In genomic region chr12:57613427-57614109, GRCh38 we compare ENCODE assay signal across 22 cellular contexts. TPM values are rescaled to one million over a fixed set of nuclear protein-coding genes. Genes with fewer than 3 reads are reported as not detected.
DNase-seq lines count a peak whose midpoint lies in the region; ATAC-seq, FAIRE-seq and TF ChIP-seq lines count a peak whose summit lies in the region.
"Had no signal": no experiment of that assay in that cellular context is flagged by ENCODE, and none has a peak within 500 bp of the region (broad histone marks: within the 10 kb centered on the region; RNA-seq: fewer than 3 reads in every experiment).

No MANE protein-coding gene starts in this region.

- H4K20me1 ChIP-seq in osteoblast (ENCODE audit: insufficient read depth, low read length) = no peaks in the 10 kb centered on the region

- no peaks in the 10 kb centered on the region for H3K9me3 Mint-ChIP-seq in WTC11
- no peaks in the 10 kb centered on the region for H3K9me3 Mint-ChIP-seq in activated CD8-positive, alpha-beta memory T cell treated with anti-CD3 and anti-CD28 coated beads, Interleukin-2, amount 10 ng/mL, durations not matched to agents 7 days and 5 days (ENCODE audit: low read depth)
- H3K9me3 Mint-ChIP-seq: activated naive CD4-positive, alpha-beta T cell treated with anti-CD3 and anti-CD28 coated beads, Interleukin-2, amount 10 ng/mL, durations not matched to agents 7 days and 5 days; activated T-cell treated with anti-CD3 and anti-CD28 coated beads, Interleukin-2, amount 50 U/mL, for 72 hours; brain; nephron had no signal

- no peak for TF ChIP-seq CTCF in WTC11 (IDR thresholded peaks at IDR 0.05)
- no peak for TF ChIP-seq CTCF in osteoblast (IDR thresholded peaks at IDR 0.05; ENCODE audit: extremely low read depth, low read depth, low read length)
- TF ChIP-seq CTCF in kidney (IDR thresholded peaks at IDR 0.05; ENCODE audit: borderline replicate concordance, extremely low read depth, insufficient read depth) = no peak

- H2AFZ ChIP-seq in osteoblast (ENCODE audit: low read length) = no peak overlapping the region

- H3K4me1 Mint-ChIP-seq in WTC11 = peaks cover 33% of the 10 kb centered on the region
- H3K4me1 Mint-ChIP-seq in activated CD8-positive, alpha-beta memory T cell treated with anti-CD3 and anti-CD28 coated beads, Interleukin-2, amount 10 ng/mL, durations not matched to agents 7 days and 5 days = peaks cover 11% of the 10 kb centered on the region

- H3K4me3 ChIP-seq in HUES64 (ENCODE audit: low read length) (peak overlapping the region; percentile 18; the same call in 1 of the 2 replicates), osteoblast (ENCODE audit: insufficient read depth, low read length) (no peak overlapping the region), kidney (ENCODE audit: low read length in 2 of 2) (no peak overlapping the region)
- H3K4me3 ChIP-seq: pancreas had no signal

- H3K4me2 ChIP-seq in osteoblast (ENCODE audit: insufficient read depth, low read length) = no peak overlapping the region

- CTCF ChIA-PET in WTC11 (lab: Charles Lee) = interaction anchor here (0.6 to 5.1 kb wide), 15 partner anchors 14 to 399 kb away, joined by 3 to 38 read pairs (median 5); partner anchors contain the start of genes B4GALNT1, DCTN2, OS9 and PIP4K2C
- CTCF ChIA-PET in activated CD8-positive, alpha-beta memory T cell treated with anti-CD3 and anti-CD28 coated beads, Interleukin-2, amount 10 ng/mL, durations not matched to agents 7 days and 5 days (lab: Charles Lee) = interaction anchor here (1.0 to 10.7 kb wide), 5 partner anchors 10 to 31 kb away, joined by 3 to 148 read pairs (median 4); partner anchors contain the start of genes B4GALNT1 and PIP4K2C

- H3K36me3 ChIP-seq in HUES64 (ENCODE audit: insufficient read depth, low read length) (peaks cover 17% of the 10 kb centered on the region; the same call in 1 of the 2 replicates), osteoblast (ENCODE audit: insufficient read depth, low read length) (peaks cover 7% of the 10 kb centered on the region), kidney (ENCODE audit: control insufficient read depth in 1 of 2, insufficient read depth in 2 of 2, low read length in 2 of 2) (no peaks in the 10 kb centered on the region)
- H3K36me3 ChIP-seq: pancreas had no signal

- ATAC-seq in WTC11 = no peak
- no peak for ATAC-seq in activated CD8-positive, alpha-beta memory T cell treated with anti-CD3 and anti-CD28 coated beads, Interleukin-2, amount 10 ng/mL, durations not matched to agents 7 days and 5 days
- ATAC-seq: activated T-cell treated with anti-CD3 and anti-CD28 coated beads, Interleukin-2, amount 50 U/mL, for 72 hours; pancreas; right cardiac atrium had no signal

- H3K4me1 ChIP-seq in HUES64 (ENCODE audit: insufficient read depth, low read length) = peaks cover 16% of the 10 kb centered on the region
- peaks cover 17% of the 10 kb centered on the region for H3K4me1 ChIP-seq in osteoblast (ENCODE audit: insufficient read depth, low read length)
- H3K4me1 ChIP-seq in kidney (ENCODE audit: control insufficient read depth in 1 of 2, insufficient read depth in 1 of 2, low read depth in 1 of 2, low read length in 2 of 2) = peaks cover 0 to 2% of the 10 kb centered on the region in 2 donors
- H3K4me1 ChIP-seq: Caco-2, pancreas had no signal

- H3K9me3 ChIP-seq in HUES64 (ENCODE audit: insufficient read depth, low read depth, low read length) (no peaks in the 10 kb centered on the region), osteoblast (ENCODE audit: low read depth, low read length) (no peaks in the 10 kb centered on the region), kidney (ENCODE audit: control insufficient read depth in 1 of 2, low read length in 2 of 2) (no peaks in the 10 kb centered on the region)
- H3K9me3 ChIP-seq: Caco-2, pancreas had no signal

- H3K27ac Mint-ChIP-seq in WTC11 = no peak overlapping the region
- no peak overlapping the region for H3K27ac Mint-ChIP-seq in activated CD8-positive, alpha-beta memory T cell treated with anti-CD3 and anti-CD28 coated beads, Interleukin-2, amount 10 ng/mL, durations not matched to agents 7 days and 5 days
- H3K27ac Mint-ChIP-seq: activated naive CD4-positive, alpha-beta T cell treated with anti-CD3 and anti-CD28 coated beads, Interleukin-2, amount 10 ng/mL, durations not matched to agents 7 days and 5 days; activated T-cell treated with anti-CD3 and anti-CD28 coated beads, Interleukin-2, amount 50 U/mL, for 72 hours; nephron had no signal

- WGBS in HUES64 = 93% methylated on average over 9 of the region's 10 CpGs

- FAIRE-seq in GM12892 (lab: Jason Lieb, UNC) (peak; percentile 14), kidney (lab: Jason Lieb, UNC) (no peak)
- FAIRE-seq: pancreas had no signal

- POLR2A ChIA-PET in WTC11 (lab: Charles Lee) = interaction anchor here (0.6 to 1.2 kb wide), 2 partner anchors 8 to 90 kb away, joined by 3 read pairs; no protein-coding TSS in a partner anchor

- peaks cover 76% of the 10 kb centered on the region for H3K27me3 Mint-ChIP-seq in WTC11 (ENCODE audit: low read depth)
- H3K27me3 Mint-ChIP-seq in activated CD8-positive, alpha-beta memory T cell treated with anti-CD3 and anti-CD28 coated beads, Interleukin-2, amount 10 ng/mL, durations not matched to agents 7 days and 5 days = peaks cover 74% of the 10 kb centered on the region

- H3K9ac ChIP-seq in HUES64 (ENCODE audit: low read depth, low read length) = no peak overlapping the region
- no peak overlapping the region for H3K9ac ChIP-seq in kidney (ENCODE audit: low read length in 2 of 2)

- H3K27me3 ChIP-seq in HUES64 (ENCODE audit: insufficient read depth, low read length) (peaks cover 60% of the 10 kb centered on the region), osteoblast (ENCODE audit: insufficient read depth, low read length) (no peaks in the 10 kb centered on the region)
- H3K27me3 ChIP-seq: pancreas had no signal

- no peaks in the 10 kb centered on the region for H3K79me2 ChIP-seq in osteoblast (ENCODE audit: insufficient read depth, low read length)

- DNase-seq in GM12892 (ENCODE audit: insufficient read length) (no peak), WTC11 (ENCODE audit: low spot score) (no peak), osteoblast (ENCODE audit: insufficient read length, low spot score, missing footprints) (peak; percentile 81), kidney (no peak)
- no peak for DNase-seq in activated naive CD4-positive, alpha-beta T cell treated with Interleukin-2 at 50 U/mL for 16 hours
- no peak for DNase-seq in activated CD8-positive, alpha-beta memory T cell treated with anti-CD3 and anti-CD28 coated beads, Interleukin-2, amount 10 ng/mL, durations not matched to agents 7 days and 5 days
- no peak for DNase-seq in stimulated activated naive CD4-positive, alpha-beta T cell treated with Interleukin-2 at 50 U/mL for 16 hours (lab: John Stamatoyannopoulos, UW)
- DNase-seq: activated T-cell treated with anti-CD3 and anti-CD28 coated beads, Interleukin-2, amount 50 U/mL, for 72 hours; DMS79; GF-D8; GOT3; NCI-H1436; NCI-H2081 treated with DMSO at 0.1 percent for 48 hours; pancreas; stimulated activated CD4-positive, alpha-beta T cell treated with anti-CD3 and anti-CD28 coated beads, Interleukin-2, amount 100 ng/mL, for 48 hours had no signal

- no peak overlapping the region for H3K4me3 Mint-ChIP-seq in WTC11
- H3K4me3 Mint-ChIP-seq in activated CD8-positive, alpha-beta memory T cell treated with anti-CD3 and anti-CD28 coated beads, Interleukin-2, amount 10 ng/mL, durations not matched to agents 7 days and 5 days = no peak overlapping the region
- H3K4me3 Mint-ChIP-seq: activated naive CD4-positive, alpha-beta T cell treated with anti-CD3 and anti-CD28 coated beads, Interleukin-2, amount 10 ng/mL, durations not matched to agents 7 days and 5 days; activated T-cell treated with anti-CD3 and anti-CD28 coated beads, Interleukin-2, amount 50 U/mL, for 72 hours had no signal

- TF ChIP-seq POLR2A in GM12892 (IDR thresholded peaks at IDR 0.05; ENCODE audit: low read depth, low read length) = no peak

- H3K36me3 Mint-ChIP-seq in WTC11 = peaks cover 3% of the 10 kb centered on the region; the same call in 1 of the 2 replicates
- H3K36me3 Mint-ChIP-seq in activated CD8-positive, alpha-beta memory T cell treated with anti-CD3 and anti-CD28 coated beads, Interleukin-2, amount 10 ng/mL, durations not matched to agents 7 days and 5 days = no peaks in the 10 kb centered on the region

- intact Hi-C loops in kidney (cut with DNase I) = no loop called here

- H3K27ac ChIP-seq in HUES64 (ENCODE audit: low read depth, low read length) (no peak overlapping the region), osteoblast (ENCODE audit: low read depth, low read length) (no peak overlapping the region), kidney (ENCODE audit: low read depth in 2 of 2, low read length in 2 of 2) (no peak overlapping the region)
- H3K27ac ChIP-seq: C4-2B, pancreas had no signal

RNA-seq across cellular contexts. Expression of gene ARHGEF25, which starts 2.3 kb away (rescaled TPM):
- polyA plus RNA-seq in GM12892 (2012; ENCODE audit: missing spikeins) = 7.1 TPM
- polyA plus RNA-seq in HUES64 (2013, experiment 1 of 2) = 15.7 TPM
- 20.7 TPM for polyA plus RNA-seq in HUES64 (2013, experiment 2 of 2)
- 11.9 to 19.0 TPM (median 17.2 TPM) in 3 replicates for total RNA-seq in WTC11 (2021)
- 20.6 and 23.9 TPM in 2 replicates for total RNA-seq in osteoblast
- under 1 TPM; 0.70 to 0.84 TPM for total RNA-seq in activated CD8-positive, alpha-beta memory T cell treated with anti-CD3 and anti-CD28 coated beads, Interleukin-2, amount 10 ng/mL, durations not matched to agents 7 days and 5 days
- 15.0 TPM for total RNA-seq in kidney
- polyA plus RNA-seq in kidney (ENCODE audit: insufficient read depth, low read depth, low replicate concordance) = 10.9 TPM

RNA-seq across cellular contexts. Expression of gene DTX3, which starts 8.9 kb away (rescaled TPM):
- 23.5 TPM for polyA plus RNA-seq in GM12892 (2012; ENCODE audit: missing spikeins)
- 44.3 TPM for polyA plus RNA-seq in HUES64 (2013, experiment 1 of 2)
- 48.2 TPM for polyA plus RNA-seq in HUES64 (2013, experiment 2 of 2)
- total RNA-seq in WTC11 (2021) = 52.4 to 57.0 TPM (median 55.7 TPM) in 3 replicates
- total RNA-seq in osteoblast = 17.1 and 21.4 TPM in 2 replicates
- total RNA-seq in activated CD8-positive, alpha-beta memory T cell treated with anti-CD3 and anti-CD28 coated beads, Interleukin-2, amount 10 ng/mL, durations not matched to agents 7 days and 5 days = 10 to 100 TPM; 20.8 to 21.2 TPM
- total RNA-seq in kidney = 34.5 TPM
- polyA plus RNA-seq in kidney (ENCODE audit: insufficient read depth, low read depth, low replicate concordance) = 41.2 TPM

RNA-seq across cellular contexts. Expression of gene B4GALNT1, which starts 19.4 kb away (rescaled TPM):
- 0.38 TPM for polyA plus RNA-seq in GM12892 (2012; ENCODE audit: missing spikeins)
- 1.8 TPM for polyA plus RNA-seq in HUES64 (2013, experiment 1 of 2)
- 1.5 TPM for polyA plus RNA-seq in HUES64 (2013, experiment 2 of 2)
- total RNA-seq in WTC11 (2021) = 0.46 to 1.2 TPM (median 1.2 TPM) in 3 replicates
- 1.1 and 2.9 TPM in 2 replicates for total RNA-seq in osteoblast
- 1 to 10 TPM; 2.4 to 8.2 TPM for total RNA-seq in activated CD8-positive, alpha-beta memory T cell treated with anti-CD3 and anti-CD28 coated beads, Interleukin-2, amount 10 ng/mL, durations not matched to agents 7 days and 5 days
- total RNA-seq in kidney = 2.0 TPM
- polyA plus RNA-seq in kidney (ENCODE audit: insufficient read depth, low read depth, low replicate concordance) = 1.6 TPM

RNA-seq across cellular contexts. Expression of gene PIP4K2C, which starts 22.6 kb away (rescaled TPM):
- polyA plus RNA-seq in GM12892 (2012; ENCODE audit: missing spikeins) = 12.2 TPM
- 19.0 TPM for polyA plus RNA-seq in HUES64 (2013, experiment 1 of 2)
- polyA plus RNA-seq in HUES64 (2013, experiment 2 of 2) = 17.6 TPM
- 25.4 to 26.9 TPM (median 25.8 TPM) in 3 replicates for total RNA-seq in WTC11 (2021)
- 32.4 and 36.6 TPM in 2 replicates for total RNA-seq in osteoblast
- 10 to 100 TPM; 21.4 to 22.2 TPM for total RNA-seq in activated CD8-positive, alpha-beta memory T cell treated with anti-CD3 and anti-CD28 coated beads, Interleukin-2, amount 10 ng/mL, durations not matched to agents 7 days and 5 days
- 52.4 TPM for total RNA-seq in kidney
- 43.2 TPM for polyA plus RNA-seq in kidney (ENCODE audit: insufficient read depth, low read depth, low replicate concordance)
